Comparison of ENCODE assay signal across 1 cellular context in the genomic region with DNA sequence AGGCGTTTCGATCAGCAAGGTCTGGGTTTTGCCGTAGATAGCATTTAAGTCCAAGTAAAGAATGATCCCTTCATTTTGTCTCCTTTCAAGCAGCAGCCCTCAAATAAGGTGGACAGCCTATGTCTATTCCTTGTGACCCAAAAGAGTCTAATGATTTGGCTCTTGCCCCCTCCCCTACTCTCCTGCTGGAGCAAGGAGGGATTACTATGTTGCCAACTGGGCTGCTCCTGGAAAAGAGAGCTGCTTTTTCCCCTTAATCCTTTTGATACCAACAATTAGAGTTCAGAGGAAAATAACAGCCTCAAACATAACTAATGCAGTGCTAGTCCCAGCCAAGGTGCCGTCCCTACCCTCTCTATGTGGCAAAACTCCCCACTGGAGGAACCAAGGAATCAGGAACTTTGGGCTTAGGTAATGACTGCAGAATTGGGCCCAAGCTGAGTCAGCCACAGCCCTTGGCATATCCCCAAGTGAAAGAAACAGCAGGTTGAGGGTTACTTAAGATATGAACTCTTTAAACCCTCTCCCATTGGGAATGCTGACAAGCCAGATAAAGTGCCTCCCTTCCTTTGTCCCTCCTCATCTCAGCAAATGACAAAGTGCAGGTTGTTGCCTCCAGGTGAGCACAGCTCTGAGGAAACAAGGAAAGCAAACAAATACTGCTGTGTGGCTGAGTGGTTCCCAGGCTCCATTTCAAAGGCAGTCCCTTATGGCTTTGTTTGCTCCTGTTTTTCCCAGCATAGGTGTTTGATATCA.
TF ChIP-seq lines count a peak whose summit lies in the region.

No MANE protein-coding gene starts in this region.

TF ChIP-seq in WTC11, 78 proteins besides CTCF, POLR2A, EP300 and RAD21 (continued from another document):
- TF ChIP-seq ZNF532 (CRISPR knock-in tag; IDR thresholded peaks at IDR 0.05; ENCODE audit: borderline replicate concordance) (no peak), FOXK1 (CRISPR knock-in tag; IDR thresholded peaks at IDR 0.05) (peak; percentile 83; the same call in 1 of the 2 replicates), IRF1 (CRISPR knock-in tag; IDR thresholded peaks at IDR 0.05) (no peak), GTF2I (CRISPR knock-in tag; conservative IDR thresholded peaks at IDR 0.05) (0 out of 2 replicates have a peak, but pooled peaks have one; percentile 12), ZNF396 (CRISPR knock-in tag; IDR thresholded peaks at IDR 0.05; ENCODE audit: borderline replicate concordance) (no peak), ZSCAN18 (CRISPR knock-in tag; IDR thresholded peaks at IDR 0.05) (no peak), NR2C2 (CRISPR knock-in tag; IDR thresholded peaks at IDR 0.05) (no peak), ETV6 (CRISPR knock-in tag; IDR thresholded peaks at IDR 0.05) (no peak), HMGA2 (CRISPR knock-in tag; IDR thresholded peaks at IDR 0.05) (no peak), IRF2 (CRISPR knock-in tag; IDR thresholded peaks at IDR 0.05; ENCODE audit: borderline replicate concordance, low read depth) (no peak), RELA (CRISPR knock-in tag; IDR thresholded peaks at IDR 0.05; ENCODE audit: borderline replicate concordance) (no peak), SP1 (CRISPR knock-in tag; conservative IDR thresholded peaks at IDR 0.05) (no peak), ZMAT4 (CRISPR knock-in tag; IDR thresholded peaks at IDR 0.05) (0 out of 2 replicates have a peak, but pooled peaks have one; percentile 45), E2F5 (CRISPR knock-in tag; IDR thresholded peaks at IDR 0.05) (no peak), ATF6 (CRISPR knock-in tag; IDR thresholded peaks at IDR 0.05) (no peak), ARID4B (CRISPR knock-in tag; IDR thresholded peaks at IDR 0.05; ENCODE audit: borderline replicate concordance) (no peak), SOX15 (CRISPR knock-in tag; IDR thresholded peaks at IDR 0.05) (no peak), SMAD3 (CRISPR knock-in tag; IDR thresholded peaks at IDR 0.05; ENCODE audit: borderline replicate concordance) (0 out of 2 replicates have a peak, but pooled peaks have one; percentile 36), ATF1 (CRISPR knock-in tag; IDR thresholded peaks at IDR 0.05) (no peak), TEAD1 (CRISPR knock-in tag; IDR thresholded peaks at IDR 0.05) (peak; percentile 45; the same call in 1 of the 2 replicates), FOXP4 (CRISPR knock-in tag; IDR thresholded peaks at IDR 0.05) (peak; percentile 93; the same call in 1 of the 2 replicates), ZNF423 (CRISPR knock-in tag; IDR thresholded peaks at IDR 0.05) (peak; percentile 74)
- TF ChIP-seq, protein P1, sequence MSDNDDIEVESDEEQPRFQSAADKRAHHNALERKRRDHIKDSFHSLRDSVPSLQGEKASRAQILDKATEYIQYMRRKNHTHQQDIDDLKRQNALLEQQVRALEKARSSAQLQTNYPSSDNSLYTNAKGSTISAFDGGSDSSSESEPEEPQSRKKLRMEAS (CRISPR knock-in tag; IDR thresholded peaks at IDR 0.05), result no peak
- TF ChIP-seq, protein P2, sequence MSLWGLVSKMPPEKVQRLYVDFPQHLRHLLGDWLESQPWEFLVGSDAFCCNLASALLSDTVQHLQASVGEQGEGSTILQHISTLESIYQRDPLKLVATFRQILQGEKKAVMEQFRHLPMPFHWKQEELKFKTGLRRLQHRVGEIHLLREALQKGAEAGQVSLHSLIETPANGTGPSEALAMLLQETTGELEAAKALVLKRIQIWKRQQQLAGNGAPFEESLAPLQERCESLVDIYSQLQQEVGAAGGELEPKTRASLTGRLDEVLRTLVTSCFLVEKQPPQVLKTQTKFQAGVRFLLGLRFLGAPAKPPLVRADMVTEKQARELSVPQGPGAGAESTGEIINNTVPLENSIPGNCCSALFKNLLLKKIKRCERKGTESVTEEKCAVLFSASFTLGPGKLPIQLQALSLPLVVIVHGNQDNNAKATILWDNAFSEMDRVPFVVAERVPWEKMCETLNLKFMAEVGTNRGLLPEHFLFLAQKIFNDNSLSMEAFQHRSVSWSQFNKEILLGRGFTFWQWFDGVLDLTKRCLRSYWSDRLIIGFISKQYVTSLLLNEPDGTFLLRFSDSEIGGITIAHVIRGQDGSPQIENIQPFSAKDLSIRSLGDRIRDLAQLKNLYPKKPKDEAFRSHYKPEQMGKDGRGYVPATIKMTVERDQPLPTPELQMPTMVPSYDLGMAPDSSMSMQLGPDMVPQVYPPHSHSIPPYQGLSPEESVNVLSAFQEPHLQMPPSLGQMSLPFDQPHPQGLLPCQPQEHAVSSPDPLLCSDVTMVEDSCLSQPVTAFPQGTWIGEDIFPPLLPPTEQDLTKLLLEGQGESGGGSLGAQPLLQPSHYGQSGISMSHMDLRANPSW (CRISPR knock-in tag; conservative IDR thresholded peaks at IDR 0.05; ENCODE audit: low read depth), result no peak
- TF ChIP-seq, protein P3, sequence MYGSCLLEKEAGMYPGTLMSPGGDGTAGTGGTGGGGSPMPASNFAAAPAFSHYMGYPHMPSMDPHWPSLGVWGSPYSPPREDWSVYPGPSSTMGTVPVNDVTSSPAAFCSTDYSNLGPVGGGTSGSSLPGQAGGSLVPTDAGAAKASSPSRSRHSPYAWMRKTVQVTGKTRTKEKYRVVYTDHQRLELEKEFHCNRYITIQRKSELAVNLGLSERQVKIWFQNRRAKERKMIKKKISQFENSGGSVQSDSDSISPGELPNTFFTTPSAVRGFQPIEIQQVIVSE (CRISPR knock-in tag; IDR thresholded peaks at IDR 0.05; ENCODE audit: borderline replicate concordance), result no peak
